ENCODE assay signal across 33 cellular contexts in genomic region chr20:33771938-33772337, GRCh38.
"Had no signal": no experiment of that assay in that cellular context is flagged by ENCODE, and none has a peak within 500 bp of the region (broad histone marks: within the 10 kb centered on the region; RNA-seq: fewer than 3 reads in every experiment).

No MANE protein-coding gene starts in this region.

- H3K27me3 ChIP-seq: ascending aorta, body of pancreas had no signal

- FAIRE-seq: bronchial epithelial cell, TTC549 had no signal

- ATAC-seq: activated CD8-positive, alpha-beta memory T cell treated with anti-CD3 and anti-CD28 coated beads, Interleukin-2, amount 10 ng/mL, durations not matched to agents 7 days and 5 days; activated naive CD4-positive, alpha-beta T cell treated with anti-CD3 and anti-CD28 coated beads, Interleukin-2, amount 50 U/mL, for 72 hours; activated naive CD8-positive, alpha-beta T cell treated with anti-CD3 and anti-CD28 coated beads, Interleukin-2, amount 50 U/mL, for 24 hours; body of pancreas; Panc1; Right ventricle myocardium inferior; T-cell had no signal

- DNase-seq: activated CD4-positive, alpha-beta T cell treated with anti-CD3 and anti-CD28 coated beads for 48 hours; activated CD4-positive, alpha-beta T cell treated with anti-CD3 and anti-CD28 coated beads, Interleukin-2, amount 50 U/mL, for 4 hours; activated CD4-positive, CD25-positive, alpha-beta regulatory T cell treated with anti-CD3 and anti-CD28 coated beads, Interleukin-2, amount 50 U/mL, for 72 hours; activated CD8-positive, alpha-beta memory T cell treated with anti-CD3 and anti-CD28 coated beads, Interleukin-2, amount 10 ng/mL, durations not matched to agents 7 days and 5 days; activated effector memory CD4-positive, alpha-beta T cell treated with anti-CD3 and anti-CD28 coated beads, Interleukin-2, amount 50 U/mL, for 16 hours; activated naive CD4-positive, alpha-beta T cell treated with Interleukin-2 at 50 U/mL for 16 hours; activated naive CD8-positive, alpha-beta T cell treated with anti-CD3 and anti-CD28 coated beads, Interleukin-2, amount 50 U/mL, for 24 hours; activated T-cell treated with anti-CD3 and anti-CD28 coated beads, Interleukin-2, amount 50 U/mL, for 24 hours; amniotic stem cell; body of pancreas; central memory CD4-positive, alpha-beta T cell; Kasumi-1; NCI-H1105 treated with DMSO at 0.1 percent for 48 hours; NCI-H1436 treated with DMSO at 0.1 percent for 48 hours; NCI-H187; NCI-H2081; NCI-H2227 treated with DMSO at 0.1 percent for 48 hours; NCI-H446 treated with DMSO at 0.1 percent for 48 hours; NCI-H524 treated with DMSO at 0.1 percent for 48 hours; NCI-H774; OCI-M1; RPMI8226; T-cell; T-helper 2 cell; T1000 had no signal

- H3K4me3 ChIP-seq: ascending aorta, body of pancreas, SK-N-MC had no signal

- H3K27ac ChIP-seq: ascending aorta, body of pancreas, SK-N-MC, VCaP had no signal

- H3K9me3 ChIP-seq: ascending aorta, body of pancreas had no signal

- H3K4me1 ChIP-seq: ascending aorta, body of pancreas had no signal
